Comparison of ENCODE assay signal across 8 cellular contexts in genomic region chr11:3796796-3797328, GRCh38. TPM values are rescaled to one million over a fixed set of nuclear protein-coding genes. Genes with fewer than 3 reads are reported as not detected.
DNase-seq lines count a peak whose midpoint lies in the region; ATAC-seq and TF ChIP-seq lines count a peak whose summit lies in the region.

No MANE protein-coding gene starts in this region.

- H3K27ac ChIP-seq in CD4-positive, CD25-positive, alpha-beta regulatory T cell (ENCODE audit: insufficient read depth, low read length, poor library complexity, severe bottlenecking): peak overlapping the region; percentile 97
- H3K27ac ChIP-seq in right cardiac atrium (ENCODE audit: low read length): peak overlapping the region; percentile 83
- peak overlapping the region; percentile 96 for H3K27ac ChIP-seq in smooth muscle cell (ENCODE audit: low read depth)

- no peak for TF ChIP-seq CTCF in activated CD8-positive, alpha-beta T cell treated with anti-CD3 and anti-CD28 coated beads for 36 hours (IDR thresholded peaks at IDR 0.05)
- no peak for TF ChIP-seq CTCF in smooth muscle cell (IDR thresholded peaks at IDR 0.05; ENCODE audit: borderline replicate concordance, insufficient read depth, poor library complexity, severe bottlenecking)

- WGBS in right cardiac atrium: under 1% methylated on average over 26 of the region's 26 CpGs
- 1% methylated on average over 22 of the region's 26 CpGs for WGBS in smooth muscle cell (ENCODE audit: low lambda C conversion rate)

- no peaks in the 10 kb centered on the region for H3K9me3 ChIP-seq in CD4-positive, CD25-positive, alpha-beta regulatory T cell (ENCODE audit: control insufficient read depth in 2 of 2, low read length in 2 of 2)
- H3K9me3 ChIP-seq in right cardiac atrium (ENCODE audit: control insufficient read depth, low read length): no peaks in the 10 kb centered on the region
- no peaks in the 10 kb centered on the region for H3K9me3 ChIP-seq in smooth muscle cell (replicated peaks; ENCODE audit: low read depth)

- ATAC-seq in CD4-positive, CD25-positive, alpha-beta regulatory T cell (ENCODE audit: low read depth in 2 of 2): peak; percentile 18 to 26
- ATAC-seq in GM19463 (IDR thresholded peaks at IDR 0.05; ENCODE audit: unreplicated experiment) (peak; percentile 19), HG03521 (IDR thresholded peaks at IDR 0.05; ENCODE audit: unreplicated experiment) (peak; percentile 26), right cardiac atrium (peak; percentile 36 to 58)
- ATAC-seq in activated CD8-positive, alpha-beta T cell treated with anti-CD3 and anti-CD28 coated beads for 36 hours: peak; percentile 27

- H3K4me1 ChIP-seq in CD4-positive, CD25-positive, alpha-beta regulatory T cell (ENCODE audit: control insufficient read depth, insufficient read depth, low read length, poor library complexity, severe bottlenecking): peaks cover 28% of the 10 kb centered on the region
- H3K4me1 ChIP-seq in right cardiac atrium (ENCODE audit: control insufficient read depth, insufficient read depth, low read length) (no peaks in the 10 kb centered on the region), smooth muscle cell (ENCODE audit: low read depth) (peaks cover 15% of the 10 kb centered on the region)

- H2AFZ ChIP-seq in smooth muscle cell (ENCODE audit: low read depth): no peak overlapping the region

- peak overlapping the region; percentile 80 to 96 (median 93) for H3K4me3 Mint-ChIP-seq in CD4-positive, CD25-positive, alpha-beta regulatory T cell
- peak overlapping the region; percentile 90 for H3K4me3 Mint-ChIP-seq in activated CD8-positive, alpha-beta T cell treated with anti-CD3 and anti-CD28 coated beads for 36 hours

- H3K27ac Mint-ChIP-seq in CD4-positive, CD25-positive, alpha-beta regulatory T cell: peak overlapping the region; percentile 99 to 100 (median 99)
- H3K27ac Mint-ChIP-seq in activated CD8-positive, alpha-beta T cell treated with anti-CD3 and anti-CD28 coated beads for 36 hours: peak overlapping the region; percentile 99

- peaks cover 17% of the 10 kb centered on the region for H3K36me3 ChIP-seq in CD4-positive, CD25-positive, alpha-beta regulatory T cell (ENCODE audit: control insufficient read depth, insufficient read depth, low read length)
- H3K36me3 ChIP-seq in smooth muscle cell (ENCODE audit: low read depth): no peaks in the 10 kb centered on the region

- intact Hi-C loops in activated CD8-positive, alpha-beta T cell treated with anti-CD3 and anti-CD28 coated beads for 36 hours (cut with micrococcal nuclease): loop anchor here (5.0 kb wide), 1 partner anchor 40 kb away; no protein-coding TSS in a partner anchor
- intact Hi-C loops in right cardiac atrium (cut with DNase I): no loop called here

- H3K4me2 ChIP-seq in smooth muscle cell: peak overlapping the region; percentile 98

- DNase-seq in CD4-positive, CD25-positive, alpha-beta regulatory T cell: no peak
- no peak for DNase-seq in activated CD8-positive, alpha-beta T cell treated with anti-CD3 and anti-CD28 coated beads for 36 hours
- DNase-seq in right cardiac atrium (no peak), smooth muscle cell (lab: John Stamatoyannopoulos, UW; ENCODE audit: unreplicated experiment) (no peak), SIG-M5 (lab: John Stamatoyannopoulos, UW) (no peak), C1 segment of cervical spinal cord (lab: John Stamatoyannopoulos, UW) (no peak)

- H3K9ac ChIP-seq in smooth muscle cell (ENCODE audit: low read depth): peak overlapping the region; percentile 97

- peaks cover 50% of the 10 kb centered on the region for H4K20me1 ChIP-seq in smooth muscle cell (ENCODE audit: low read depth)

- no peaks in the 10 kb centered on the region for H3K27me3 ChIP-seq in CD4-positive, CD25-positive, alpha-beta regulatory T cell (ENCODE audit: control insufficient read depth, insufficient read depth, low read length)
- H3K27me3 ChIP-seq in right cardiac atrium (ENCODE audit: control insufficient read depth, insufficient read depth): no peaks in the 10 kb centered on the region
- H3K27me3 ChIP-seq in smooth muscle cell (ENCODE audit: low read depth): no peaks in the 10 kb centered on the region

- peaks cover 55% of the 10 kb centered on the region for H3K79me2 ChIP-seq in smooth muscle cell (ENCODE audit: low read depth)

- no peaks in the 10 kb centered on the region for H3K27me3 Mint-ChIP-seq in CD4-positive, CD25-positive, alpha-beta regulatory T cell
- no peaks in the 10 kb centered on the region for H3K27me3 Mint-ChIP-seq in activated CD8-positive, alpha-beta T cell treated with anti-CD3 and anti-CD28 coated beads for 36 hours

- POLR2A ChIA-PET in activated CD8-positive, alpha-beta T cell treated with anti-CD3 and anti-CD28 coated beads for 36 hours (lab: Charles Lee): interaction anchor here (1.6 to 3.5 kb wide), 3 partner anchors 11 to 44 kb away, joined by 3 to 25 read pairs (median 9); partner anchors contain the start of genes PGAP2 and RHOG

- peaks cover 15% of the 10 kb centered on the region for H3K36me3 Mint-ChIP-seq in CD4-positive, CD25-positive, alpha-beta regulatory T cell
- peaks cover 39% of the 10 kb centered on the region for H3K36me3 Mint-ChIP-seq in activated CD8-positive, alpha-beta T cell treated with anti-CD3 and anti-CD28 coated beads for 36 hours (ENCODE audit: low read depth)

- CTCF ChIA-PET in activated CD8-positive, alpha-beta T cell treated with anti-CD3 and anti-CD28 coated beads for 36 hours (lab: Charles Lee): interaction anchor here (1.1 to 1.9 kb wide), 3 partner anchors 11 to 12 kb away, joined by 6 to 8 read pairs (median 6); partner anchors contain the start of gene PGAP2

- H3K4me1 Mint-ChIP-seq in CD4-positive, CD25-positive, alpha-beta regulatory T cell: peaks cover 19 to 63% (median 32%) of the 10 kb centered on the region in 4 donors
- H3K4me1 Mint-ChIP-seq in activated CD8-positive, alpha-beta T cell treated with anti-CD3 and anti-CD28 coated beads for 36 hours (ENCODE audit: low read depth): peaks cover 45% of the 10 kb centered on the region

- H3F3A ChIP-seq in smooth muscle cell (ENCODE audit: low read depth): no peaks in the 10 kb centered on the region

- H3K4me3 ChIP-seq in CD4-positive, CD25-positive, alpha-beta regulatory T cell (ENCODE audit: low read depth, low read length): peak overlapping the region; percentile 89
- H3K4me3 ChIP-seq in right cardiac atrium (ENCODE audit: low read length) (peak overlapping the region; percentile 90), smooth muscle cell (peak overlapping the region; percentile 85)

- no peaks in the 10 kb centered on the region for H3K9me3 Mint-ChIP-seq in CD4-positive, CD25-positive, alpha-beta regulatory T cell
- no peaks in the 10 kb centered on the region for H3K9me3 Mint-ChIP-seq in activated CD8-positive, alpha-beta T cell treated with anti-CD3 and anti-CD28 coated beads for 36 hours

RNA-seq across cellular contexts. Expression of gene NUP98, which starts 0.5 kb away (rescaled TPM):
- total RNA-seq in CD4-positive, CD25-positive, alpha-beta regulatory T cell: 131 TPM
- polyA plus RNA-seq in CD4-positive, CD25-positive, alpha-beta regulatory T cell: 10 to 100 TPM; 28.0 to 48.7 (median 44.6) TPM
- 10 to 100 TPM; 88.4 to 89.9 TPM for total RNA-seq in activated CD8-positive, alpha-beta T cell treated with anti-CD3 and anti-CD28 coated beads for 36 hours
- total RNA-seq in right cardiac atrium: 10 to 100 TPM; 38.8 to 55.9 (median 43.4) TPM
- polyA plus RNA-seq in right cardiac atrium: 22.9 TPM
- 81.8 and 84.0 TPM in 2 replicates for total RNA-seq in smooth muscle cell
- polyA plus RNA-seq in smooth muscle cell: 15.8 and 19.6 TPM in 2 replicates

RNA-seq across cellular contexts. Expression of gene PGAP2, which starts 11.5 kb away (rescaled TPM):
- 11.6 TPM for total RNA-seq in CD4-positive, CD25-positive, alpha-beta regulatory T cell
- 10 to 100 TPM; 11.4 to 16.7 (median 14.0) TPM for polyA plus RNA-seq in CD4-positive, CD25-positive, alpha-beta regulatory T cell
- total RNA-seq in activated CD8-positive, alpha-beta T cell treated with anti-CD3 and anti-CD28 coated beads for 36 hours: 10 to 100 TPM; 33.1 to 36.7 TPM
- total RNA-seq in right cardiac atrium (10 to 100 TPM; 12.4 to 19.5 (median 15.2) TPM), smooth muscle cell (8.7 and 9.5 TPM in 2 replicates)
- polyA plus RNA-seq in right cardiac atrium (13.9 TPM), smooth muscle cell (10.9 and 22.9 TPM in 2 replicates)

RNA-seq across cellular contexts. Expression of gene RHOG, which starts 43.9 kb away (rescaled TPM):
- 173 TPM for total RNA-seq in CD4-positive, CD25-positive, alpha-beta regulatory T cell
- polyA plus RNA-seq in CD4-positive, CD25-positive, alpha-beta regulatory T cell: 100 to 1,000 TPM; 222 to 276 (median 240) TPM
- 100 to 1,000 TPM; 176 to 188 TPM for total RNA-seq in activated CD8-positive, alpha-beta T cell treated with anti-CD3 and anti-CD28 coated beads for 36 hours
- total RNA-seq in right cardiac atrium (10 to 100 TPM; 18.7 to 26.0 (median 25.6) TPM), smooth muscle cell (20.2 and 20.7 TPM in 2 replicates)
- polyA plus RNA-seq in right cardiac atrium (23.7 TPM), smooth muscle cell (32.7 and 51.3 TPM in 2 replicates)

RNA-seq across cellular contexts. Expression of gene STIM1, which starts 58.6 kb away (rescaled TPM):
- 134 TPM for total RNA-seq in CD4-positive, CD25-positive, alpha-beta regulatory T cell
- 10 to 100 TPM; 25.7 to 30.6 (median 29.7) TPM for polyA plus RNA-seq in CD4-positive, CD25-positive, alpha-beta regulatory T cell
- total RNA-seq in activated CD8-positive, alpha-beta T cell treated with anti-CD3 and anti-CD28 coated beads for 36 hours: 10 to 100 TPM; 60.8 to 61.4 TPM
- total RNA-seq in right cardiac atrium: 10 to 100 TPM; 14.4 to 19.3 (median 16.6) TPM
- polyA plus RNA-seq in right cardiac atrium: 10.8 TPM
- 19.0 and 31.5 TPM in 2 replicates for total RNA-seq in smooth muscle cell
- polyA plus RNA-seq in smooth muscle cell: 15.3 and 25.3 TPM in 2 replicates
